18 cellular contexts compared by ENCODE assay signal in genomic region chr10:1745794-1746456, GRCh38. TPM values are rescaled to one million over a fixed set of nuclear protein-coding genes. Genes with fewer than 3 reads are reported as not detected.
DNase-seq lines count a peak whose midpoint lies in the region; ATAC-seq and TF ChIP-seq lines count a peak whose summit lies in the region.
"Had no signal": no experiment of that assay in that cellular context is flagged by ENCODE, and none has a peak within 500 bp of the region (broad histone marks: within the 10 kb centered on the region; RNA-seq: fewer than 3 reads in every experiment).

No MANE protein-coding gene starts in this region.

- TF ChIP-seq RAD21 in IMR-90 (IDR thresholded peaks at IDR 0.05; ENCODE audit: low read length) = no peak
- peak; percentile 41 for TF ChIP-seq RAD21 in SK-N-SH (IDR thresholded peaks at IDR 0.05; ENCODE audit: low read length)

- H3K14ac ChIP-seq in IMR-90 (replicated peaks; ENCODE audit: low read depth, low read length) = no peak overlapping the region

- no peaks in the 10 kb centered on the region for H3F3A ChIP-seq in SK-N-SH (replicated peaks; ENCODE audit: insufficient read depth)

- no peak for TF ChIP-seq POLR2A in IMR-90 (IDR thresholded peaks at IDR 0.05; ENCODE audit: low read depth, low read length)
- TF ChIP-seq POLR2A in upper lobe of left lung (IDR thresholded peaks at IDR 0.05) = no peak

- no peak overlapping the region for H3K18ac ChIP-seq in IMR-90 (ENCODE audit: low read depth, low read length)

- H3K4ac ChIP-seq in IMR-90 (ENCODE audit: low read depth, low read length) = no peak overlapping the region

- H3K4me2 ChIP-seq in IMR-90 (ENCODE audit: low read depth, low read length) (no peak overlapping the region), SK-N-SH (no peak overlapping the region)
- H3K4me2 ChIP-seq: A549 had no signal

- no peaks in the 10 kb centered on the region for H3K36me3 ChIP-seq in IMR-90 (ENCODE audit: control insufficient read depth, insufficient read depth, low read length)
- peaks cover 0 to 4% of the 10 kb centered on the region in 2 experiments for H3K36me3 ChIP-seq in SK-N-SH (replicated peaks in 1 of 2; ENCODE audit: control insufficient read depth in 1 of 2, insufficient read depth in 2 of 2, low read length in 1 of 2)
- H3K36me3 ChIP-seq in upper lobe of left lung = no peaks in the 10 kb centered on the region
- H3K36me3 ChIP-seq: BE2C had no signal

- H4K91ac ChIP-seq in IMR-90 (ENCODE audit: insufficient read depth, low read depth, low read length) = no peak overlapping the region

- DNase-seq in IMR-90 = no peak
- DNase-seq in SK-N-SH = peak; percentile 91
- no peak for DNase-seq in nephron progenitor cell
- no peak for DNase-seq in upper lobe of left lung
- no peak for DNase-seq in HFFc6
- no peak for DNase-seq in GM19240 (ENCODE audit: insufficient read length, low spot score)
- DNase-seq: BE2C; CD4-positive, alpha-beta memory T cell; DMS153; DMS79 treated with DMSO at 0.1 percent for 48 hours; EL; GM23248 had no signal

- H3K9me3 Mint-ChIP-seq in nephron progenitor cell = peaks cover 25% of the 10 kb centered on the region
- peaks cover 69% of the 10 kb centered on the region for H3K9me3 Mint-ChIP-seq in HFFc6

- WGBS in IMR-90 (ENCODE audit: extremely low coverage in 2 of 2, insufficient read length in 1 of 2), 2 experiments = 71% methylated on average over 4 of the region's 9 CpGs; no CpG with 5 or more reads in 1 of the 2 experiments
- WGBS in SK-N-SH (ENCODE audit: low lambda C conversion rate) = 5% methylated on average over 6 of the region's 9 CpGs
- WGBS in upper lobe of left lung, 2 donors = 66 to 68% methylated on average over 6 to 9 of the region's 9 CpGs

- H3K27me3 Mint-ChIP-seq in nephron progenitor cell (ENCODE audit: low read depth, poor library complexity) (peaks cover 47% of the 10 kb centered on the region), HFFc6 (ENCODE audit: insufficient read depth) (no peaks in the 10 kb centered on the region)

- CTCF ChIA-PET in IMR-90 (lab: Yijun Ruan, JAX) (no interaction called here), SK-N-SH (lab: Yijun Ruan, JAX) (interaction anchor here (1.0 to 1.2 kb wide), 2 partner anchors 9 kb away, joined by 3 to 7 read pairs; partner anchors contain the start of gene ADARB2)

- dilution Hi-C loops in IMR-90 (cut with HindIII; ENCODE audit: low sequenced_read_pairs, unreplicated experiment) = no loop called here

- TF ChIP-seq CTCF in IMR-90 (conservative IDR thresholded peaks at IDR 0.05; ENCODE audit: low read depth, low read length) (no peak), SK-N-SH (IDR thresholded peaks at IDR 0.05) (no peak), nephron progenitor cell (IDR thresholded peaks at IDR 0.05) (no peak), upper lobe of left lung (IDR thresholded peaks at IDR 0.05) (no peak), HFFc6 (IDR thresholded peaks at IDR 0.05) (no peak)

- in situ Hi-C loops in IMR-90 (cut with MboI; ENCODE audit: low sequenced_read_pairs) = no loop called here

- H3K23ac ChIP-seq in IMR-90 (ENCODE audit: low read depth, low read length) = no peak overlapping the region

- no peak overlapping the region for H2BK5ac ChIP-seq in IMR-90 (ENCODE audit: low read depth, low read length, poor library complexity, severe bottlenecking)

- TF ChIP-seq EP300 in SK-N-SH (IDR thresholded peaks at IDR 0.05; ENCODE audit: borderline replicate concordance in 1 of 2, low read depth in 1 of 2, low read length in 1 of 2) (peak in 1 of 2 experiments; percentile 91; a peak in 2 of 4 replicates), upper lobe of left lung (IDR thresholded peaks at IDR 0.05) (no peak)

- H3K4me1 ChIP-seq in IMR-90 (ENCODE audit: control insufficient read depth, insufficient read depth, low read length) = no peaks in the 10 kb centered on the region
- H3K4me1 ChIP-seq in SK-N-SH (ENCODE audit: control insufficient read depth in 1 of 2, insufficient read depth in 2 of 2, low read depth in 1 of 2, low read length in 1 of 2) = peaks cover 0 to 20% of the 10 kb centered on the region in 2 experiments; a peak in 1 of 4 replicates
- no peaks in the 10 kb centered on the region for H3K4me1 ChIP-seq in upper lobe of left lung
- H3K4me1 ChIP-seq: A549, BE2C had no signal

- H2BK15ac ChIP-seq in IMR-90 (ENCODE audit: low read depth, low read length) = no peak overlapping the region

- H3K9me3 ChIP-seq in IMR-90 (ENCODE audit: control insufficient read depth, insufficient read depth, low read length) (peaks cover 34% of the 10 kb centered on the region), SK-N-SH (no peaks in the 10 kb centered on the region), upper lobe of left lung (peaks cover 0 to 16% (median 3%) of the 10 kb centered on the region in 4 donors)
- H3K9me3 ChIP-seq: BE2C had no signal

- H3K27me3 ChIP-seq in IMR-90 (ENCODE audit: control insufficient read depth, insufficient read depth, low read length) (no peaks in the 10 kb centered on the region), SK-N-SH (ENCODE audit: insufficient read depth) (no peaks in the 10 kb centered on the region), upper lobe of left lung (no peaks in the 10 kb centered on the region)

- POLR2A ChIA-PET in IMR-90 (lab: Charles Lee; ENCODE audit: unreplicated experiment) = no interaction called here
- POLR2A ChIA-PET in SK-N-SH (lab: Yijun Ruan, JAX) = interaction anchor here (1.1 kb wide), 1 partner anchor 9 kb away, joined by 3 read pairs; the partner anchor contains the start of gene ADARB2

- intact Hi-C loops in IMR-90 (cut with micrococcal nuclease) = no loop called here

- H3K36me3 Mint-ChIP-seq in nephron progenitor cell (ENCODE audit: low read depth) (no peaks in the 10 kb centered on the region), HFFc6 (ENCODE audit: low read depth) (peaks cover 5% of the 10 kb centered on the region; the same call in 1 of the 2 replicates)
- H3K36me3 Mint-ChIP-seq: CD4-positive, alpha-beta memory T cell had no signal

- no peak overlapping the region for H2BK120ac ChIP-seq in IMR-90 (ENCODE audit: low read depth, low read length)

- H4K20me1 ChIP-seq in IMR-90 (ENCODE audit: insufficient read depth, low read length) = no peaks in the 10 kb centered on the region
- no peaks in the 10 kb centered on the region for H4K20me1 ChIP-seq in SK-N-SH (ENCODE audit: insufficient read depth)

- H2AK5ac ChIP-seq in IMR-90 (ENCODE audit: low read depth, low read length) = no peak overlapping the region

- H3K27ac ChIP-seq in IMR-90 (ENCODE audit: insufficient read depth, low read length) = no peak overlapping the region
- peak overlapping the region in 1 of 2 experiments; percentile 64; a peak in 2 of 4 replicates for H3K27ac ChIP-seq in SK-N-SH (ENCODE audit: low read depth in 2 of 2, low read length in 1 of 2)
- no peak overlapping the region for H3K27ac ChIP-seq in upper lobe of left lung
- H3K27ac ChIP-seq: A549, C4-2B, GM23248, HL-60 had no signal

- H3K4me3 Mint-ChIP-seq in nephron progenitor cell = no peak overlapping the region
- H3K4me3 Mint-ChIP-seq in HFFc6 = no peak overlapping the region
- H3K4me3 Mint-ChIP-seq: CD4-positive, alpha-beta memory T cell had no signal

- H3K4me1 Mint-ChIP-seq in nephron progenitor cell = peaks cover 5% of the 10 kb centered on the region
- H3K4me1 Mint-ChIP-seq in HFFc6 (ENCODE audit: low read depth) = no peaks in the 10 kb centered on the region
- H3K4me1 Mint-ChIP-seq: CD4-positive, alpha-beta memory T cell had no signal

- no peaks in the 10 kb centered on the region for H3K79me2 ChIP-seq in SK-N-SH (ENCODE audit: insufficient read depth)

- H2AK9ac ChIP-seq in IMR-90 (replicated peaks; ENCODE audit: low read depth, low read length, poor library complexity) = no peak overlapping the region

- H3K27ac Mint-ChIP-seq in nephron progenitor cell = peak overlapping the region; percentile 72
- no peak overlapping the region for H3K27ac Mint-ChIP-seq in HFFc6
- H3K27ac Mint-ChIP-seq: CD4-positive, alpha-beta memory T cell had no signal

- no peaks in the 10 kb centered on the region for H3K79me1 ChIP-seq in IMR-90 (ENCODE audit: low read depth in 1 of 2, low read length in 2 of 2)

- H3K9ac ChIP-seq in IMR-90 (ENCODE audit: low read depth, low read length) = no peak overlapping the region
- H3K9ac ChIP-seq in SK-N-SH = no peak overlapping the region
- H3K9ac ChIP-seq: GM23248 had no signal

- ATAC-seq in IMR-90 (ENCODE audit: low read depth) (no peak), upper lobe of left lung (ENCODE audit: low FRiP score in 2 of 2) (peak; percentile 46 to 54)
- ATAC-seq in activated CD4-positive, CD25-positive, alpha-beta regulatory T cell treated with anti-CD3 and anti-CD28 coated beads, Interleukin-2, amount 50 U/mL, for 24 hours = no peak
- ATAC-seq: A549, HCT116 had no signal

- no peak overlapping the region for H4K8ac ChIP-seq in IMR-90 (ENCODE audit: low read depth in 2 of 2, low read length in 2 of 2)

- H2BK20ac ChIP-seq in IMR-90 (ENCODE audit: low read depth, low read length) = no peak overlapping the region

- no peak overlapping the region for H3K4me3 ChIP-seq in IMR-90 (ENCODE audit: insufficient read depth, low read depth, low read length)
- no peak overlapping the region; a peak in 1 of 4 replicates for H3K4me3 ChIP-seq in SK-N-SH (ENCODE audit: low read depth in 2 of 2, low read length in 1 of 2)
- H3K4me3 ChIP-seq in upper lobe of left lung = no peak overlapping the region
- H3K4me3 ChIP-seq: A549, GM23248 had no signal

- H2AFZ ChIP-seq in IMR-90 (replicated peaks; ENCODE audit: low read length, poor library complexity) = peak overlapping the region; percentile 11
- no peak overlapping the region for H2AFZ ChIP-seq in SK-N-SH (ENCODE audit: low read depth)
- H2AFZ ChIP-seq: GM23248 had no signal

- no TSS peak for BruUV-seq in IMR-90 (replicated peaks; lab: Mats Ljungman, UMichigan)

- H3K9me2 ChIP-seq in SK-N-SH = no peaks in the 10 kb centered on the region

- H3K56ac ChIP-seq in IMR-90 (ENCODE audit: extremely low read depth, insufficient read depth, low read length) = no peak overlapping the region

- H4K5ac ChIP-seq in IMR-90 (ENCODE audit: low read depth, low read length) = no peak overlapping the region

- no peaks in the 10 kb centered on the region for H3K9me1 ChIP-seq in IMR-90 (ENCODE audit: insufficient read depth, low read length)

TF ChIP-seq in IMR-90, 13 proteins besides CTCF, POLR2A, EP300 and RAD21 (continues in another document):
- TF ChIP-seq RCOR1 (IDR thresholded peaks at IDR 0.05; ENCODE audit: insufficient replicate concordance, low read length) = no peak

TF ChIP-seq in SK-N-SH, 30 proteins besides CTCF, POLR2A, EP300 and RAD21 (continues in another document):
- TF ChIP-seq CHD2 (IDR thresholded peaks at IDR 0.05; ENCODE audit: low read length, partially characterized antibody) = peak; percentile 72

RNA-seq across cellular contexts. Expression of gene ADARB2, which starts 8.6 kb away (rescaled TPM):
- total RNA-seq in IMR-90 (2012; rRNA removed) (not detected in 2 replicates), upper lobe of left lung (1 to 10 TPM in 4 of 6 donors, under 1 TPM in 2; 0.69 to 5.2 (median 1.8) TPM)
- polyA plus RNA-seq in IMR-90 (2012; rRNA removed) (not detected in 2 replicates), SK-N-SH (2012; rRNA removed) (0.06 TPM in 1 of 2 replicates, not detected in the other)
- not detected in 2 replicates for polyA plus RNA-seq in IMR-90 (2012; cell fraction: cytosol; rRNA removed)
- polyA plus RNA-seq in IMR-90 (2012; cell fraction: nucleus; rRNA removed; ENCODE audit: low replicate concordance) = not detected in 2 replicates
- polyA plus RNA-seq in SK-N-SH (2012; cell fraction: cytosol; rRNA removed) = under 0.01 and 0.05 TPM in 2 replicates
- polyA plus RNA-seq in SK-N-SH (2012; cell fraction: nucleus; rRNA removed) = 0.10 and 0.15 TPM in 2 replicates
- not detected for total RNA-seq in HFFc6 (2021; fragmentation: NEBNext Ultra II Directional; extraction: Animal tissue kit (Norgen Biotek cat#: 25700))
- total RNA-seq: GM23248 had no signal
- polyA plus RNA-seq: A549; AG04450; CD4-positive, alpha-beta memory T cell; GM23248 had no signal

Comparison
In these comparisons a context has a peak if more than half of its experiments do, and no peak if none do; other contexts are left out.
1. ATAC-seq: peak in upper lobe of left lung (2 of 2); none in IMR-90 (single experiment) and activated CD4-positive, CD25-positive, alpha-beta regulatory T cell treated with anti-CD3 and anti-CD28 coated beads, Interleukin-2, amount 50 U/mL, for 24 hours (0 of 2).